8 cellular contexts compared by ENCODE assay signal in the genomic region with DNA sequence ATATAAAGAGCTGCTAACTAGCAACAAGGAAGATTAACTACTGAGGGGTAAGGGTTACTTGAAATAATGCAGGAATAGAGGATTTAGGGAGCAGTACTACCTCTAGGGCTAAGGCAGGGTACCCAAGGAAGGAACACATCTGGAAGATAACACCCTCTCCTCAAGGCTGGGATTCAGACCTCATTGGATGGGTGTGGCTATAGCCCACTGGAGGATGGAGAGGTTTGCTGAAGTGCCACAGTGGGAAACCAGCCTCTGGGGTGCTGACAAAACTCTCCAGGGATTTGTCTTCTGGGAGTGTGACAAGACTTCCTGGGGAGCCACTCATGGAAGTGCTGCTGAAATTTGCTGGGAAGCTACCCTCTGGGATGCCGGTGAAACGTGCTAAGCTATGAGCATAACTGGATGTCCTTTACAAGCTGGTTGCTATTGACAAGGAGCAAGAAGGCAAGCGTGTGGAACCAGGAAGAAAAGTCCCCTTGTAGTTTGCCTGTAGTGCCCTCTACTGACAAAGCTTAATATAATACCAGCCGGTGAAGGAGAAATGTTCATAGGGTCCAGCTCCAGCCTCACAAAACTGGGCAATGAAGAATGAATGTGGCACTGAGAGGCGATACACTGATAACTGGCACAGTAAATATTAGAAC.
A peak's percentile ranks its signal among the peaks of the same experiment; 100 is the strongest.
DNase-seq lines count a peak whose midpoint lies in the region; ATAC-seq and TF ChIP-seq lines count a peak whose summit lies in the region.

No MANE protein-coding gene starts in this region.

- ATAC-seq in HG03045 (IDR thresholded peaks at IDR 0.05; ENCODE audit: unreplicated experiment): peak; percentile 72
- no peak for ATAC-seq in activated CD4-positive, CD25-positive, alpha-beta regulatory T cell treated with anti-CD3 and anti-CD28 coated beads, Interleukin-2, amount 50 U/mL, for 24 hours

- POLR2A ChIA-PET in AG04450 (lab: Yijun Ruan, JAX): interaction anchor here (1.1 kb wide), 1 partner anchor 123 kb away, joined by 3 read pairs; the partner anchor contains the start of gene USP24
- POLR2A ChIA-PET in GM10248 (lab: Yijun Ruan, JAX): no interaction called here

- H3K27me3 ChIP-seq in AG04450 (ENCODE audit: control insufficient read depth, insufficient read depth, low read length): no peaks in the 10 kb centered on the region

- DNase-seq in AG04450 (ENCODE audit: low read depth, low spot score): no peak
- DNase-seq in GM10248 (ENCODE audit: extremely low spot score): peak; percentile 63
- DNase-seq in NCI-H82 (lab: John Stamatoyannopoulos, UW): peak; percentile 94
- DNase-seq in T47D (ENCODE audit: low read depth in 1 of 2, low spot score in 1 of 2): peak; percentile 11 to 65
- peak; percentile 59 for DNase-seq in myocyte (ENCODE audit: low read depth)
- no peak for DNase-seq in posterior vena cava (ENCODE audit: low spot score)

- no peaks in the 10 kb centered on the region for H3K9me3 ChIP-seq in AG04450 (ENCODE audit: control insufficient read depth, insufficient read depth, low read length)

- intact Hi-C loops in posterior vena cava (cut with DNase I): no loop called here

- in situ Hi-C loops in T47D (cut with HindIII; ENCODE audit: low pct_unique_long_range_greater_than_20kb, low sequenced_read_pairs): no loop called here

- TF ChIP-seq CTCF in AG04450 (IDR thresholded peaks at IDR 0.05; ENCODE audit: low read depth, low read length): peak; percentile 67
- TF ChIP-seq CTCF in GM10248 (IDR thresholded peaks at IDR 0.05; ENCODE audit: control extremely low read depth, extremely low read depth, low read depth, missing control alignments): peak; percentile 27

- H3K4me3 ChIP-seq in AG04450 (ENCODE audit: low read depth, low read length): no peak overlapping the region

- CTCF ChIA-PET in AG04450 (lab: Charles Lee) (interaction anchor here (0.7 to 3.1 kb wide), 22 partner anchors 8 to 1248 kb away, joined by 3 to 31 read pairs (median 5); no protein-coding TSS in a partner anchor), GM10248 (lab: Yijun Ruan, JAX) (interaction anchor here (0.6 to 2.7 kb wide), 28 partner anchors 9 to 1248 kb away, joined by 3 to 16 read pairs (median 4); no protein-coding TSS in a partner anchor)

- no peak overlapping the region for H3K27ac ChIP-seq in AG04450 (ENCODE audit: low read depth, low read length)

Comparison
In these comparisons a context has a peak if more than half of its experiments do, and no peak if none do; other contexts are left out.
1. DNase-seq: peak in GM10248 (single experiment), NCI-H82 (single experiment), T47D (2 of 2) and myocyte (single experiment); none in AG04450 (single experiment) and posterior vena cava (single experiment).